In genomic region chr6:31079656-31080261, GRCh38 we compare ENCODE assay signal across 1 cellular context.
A peak's percentile ranks its signal among the peaks of the same experiment; 100 is the strongest.
TF ChIP-seq lines count a peak whose summit lies in the region.

No MANE protein-coding gene starts in this region.

TF ChIP-seq in GM12878, 131 proteins besides CTCF, POLR2A, EP300 and RAD21:
- no peak for TF ChIP-seq USF1 (IDR thresholded peaks at IDR 0.05; ENCODE audit: borderline replicate concordance, extremely low read length, insufficient read depth, low read depth, low read length)
- TF ChIP-seq SREBF1 (IDR thresholded peaks at IDR 0.05; ENCODE audit: low read length) = no peak
- TF ChIP-seq NR2F1 (conservative IDR thresholded peaks at IDR 0.05) = no peak
- no peak for TF ChIP-seq SPI1 (IDR thresholded peaks at IDR 0.05; ENCODE audit: borderline replicate concordance, insufficient read depth, low read depth, low read length)
- no peak for TF ChIP-seq CREM (IDR thresholded peaks at IDR 0.05; ENCODE audit: low read depth)
- TF ChIP-seq SUPT20H (IDR thresholded peaks at IDR 0.05; ENCODE audit: borderline replicate concordance, control insufficient read depth, low read depth, low read length) = no peak
- TF ChIP-seq ZNF622 (IDR thresholded peaks at IDR 0.05) = no peak
- TF ChIP-seq, protein P1, sequence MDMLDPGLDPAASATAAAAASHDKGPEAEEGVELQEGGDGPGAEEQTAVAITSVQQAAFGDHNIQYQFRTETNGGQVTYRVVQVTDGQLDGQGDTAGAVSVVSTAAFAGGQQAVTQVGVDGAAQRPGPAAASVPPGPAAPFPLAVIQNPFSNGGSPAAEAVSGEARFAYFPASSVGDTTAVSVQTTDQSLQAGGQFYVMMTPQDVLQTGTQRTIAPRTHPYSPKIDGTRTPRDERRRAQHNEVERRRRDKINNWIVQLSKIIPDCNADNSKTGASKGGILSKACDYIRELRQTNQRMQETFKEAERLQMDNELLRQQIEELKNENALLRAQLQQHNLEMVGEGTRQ (IDR thresholded peaks at IDR 0.05; ENCODE audit: borderline replicate concordance, low read depth, low read length) = no peak
- no peak for TF ChIP-seq CREB1 (IDR thresholded peaks at IDR 0.05; ENCODE audit: low read depth)
- TF ChIP-seq CBFB (IDR thresholded peaks at IDR 0.05; ENCODE audit: low read depth) = no peak
- TF ChIP-seq, protein P2, sequence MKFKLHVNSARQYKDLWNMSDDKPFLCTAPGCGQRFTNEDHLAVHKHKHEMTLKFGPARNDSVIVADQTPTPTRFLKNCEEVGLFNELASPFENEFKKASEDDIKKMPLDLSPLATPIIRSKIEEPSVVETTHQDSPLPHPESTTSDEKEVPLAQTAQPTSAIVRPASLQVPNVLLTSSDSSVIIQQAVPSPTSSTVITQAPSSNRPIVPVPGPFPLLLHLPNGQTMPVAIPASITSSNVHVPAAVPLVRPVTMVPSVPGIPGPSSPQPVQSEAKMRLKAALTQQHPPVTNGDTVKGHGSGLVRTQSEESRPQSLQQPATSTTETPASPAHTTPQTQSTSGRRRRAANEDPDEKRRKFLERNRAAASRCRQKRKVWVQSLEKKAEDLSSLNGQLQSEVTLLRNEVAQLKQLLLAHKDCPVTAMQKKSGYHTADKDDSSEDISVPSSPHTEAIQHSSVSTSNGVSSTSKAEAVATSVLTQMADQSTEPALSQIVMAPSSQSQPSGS (IDR thresholded peaks at IDR 0.05; ENCODE audit: low read length) = no peak
- TF ChIP-seq ZBTB40 (IDR thresholded peaks at IDR 0.05; ENCODE audit: borderline replicate concordance) = no peak
- no peak for TF ChIP-seq PML (IDR thresholded peaks at IDR 0.05; ENCODE audit: low read length)
- peak; percentile 62; the same call in 1 of the 2 replicates for TF ChIP-seq SMC3 (IDR thresholded peaks at IDR 0.05; ENCODE audit: borderline replicate concordance, low read length)
- no peak for TF ChIP-seq YBX1 (IDR thresholded peaks at IDR 0.05)
- no peak for TF ChIP-seq RBBP5 (conservative IDR thresholded peaks at IDR 0.05)
- TF ChIP-seq, protein P3, sequence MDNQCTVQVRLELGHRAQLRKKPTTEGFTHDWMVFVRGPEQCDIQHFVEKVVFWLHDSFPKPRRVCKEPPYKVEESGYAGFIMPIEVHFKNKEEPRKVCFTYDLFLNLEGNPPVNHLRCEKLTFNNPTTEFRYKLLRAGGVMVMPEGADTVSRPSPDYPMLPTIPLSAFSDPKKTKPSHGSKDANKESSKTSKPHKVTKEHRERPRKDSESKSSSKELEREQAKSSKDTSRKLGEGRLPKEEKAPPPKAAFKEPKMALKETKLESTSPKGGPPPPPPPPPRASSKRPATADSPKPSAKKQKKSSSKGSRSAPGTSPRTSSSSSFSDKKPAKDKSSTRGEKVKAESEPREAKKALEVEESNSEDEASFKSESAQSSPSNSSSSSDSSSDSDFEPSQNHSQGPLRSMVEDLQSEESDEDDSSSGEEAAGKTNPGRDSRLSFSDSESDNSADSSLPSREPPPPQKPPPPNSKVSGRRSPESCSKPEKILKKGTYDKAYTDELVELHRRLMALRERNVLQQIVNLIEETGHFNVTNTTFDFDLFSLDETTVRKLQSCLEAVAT (IDR thresholded peaks at IDR 0.05) = peak; percentile 65
- no peak for TF ChIP-seq YY1 (IDR thresholded peaks at IDR 0.05; ENCODE audit: low read depth, low read length)
TF ChIP-seq in GM12878: peak in this region for 2.
